In genomic region chr13:32734511-32734910, GRCh38 we compare ENCODE assay signal across 1 cellular context.
TF ChIP-seq lines count a peak whose summit lies in the region.

No MANE protein-coding gene starts in this region.

TF ChIP-seq in IMR-90, 13 proteins besides CTCF, POLR2A, EP300 and RAD21:
- TF ChIP-seq MAZ (IDR thresholded peaks at IDR 0.05; ENCODE audit: borderline replicate concordance, low read depth, low read length) (no peak), BHLHE40 (IDR thresholded peaks at IDR 0.05; ENCODE audit: low read depth, low read length) (no peak), ELK1 (IDR thresholded peaks at IDR 0.05; ENCODE audit: borderline replicate concordance, low read depth, low read length) (no peak)
